Comparison of ENCODE assay signal across 26 cellular contexts in the genomic region with DNA sequence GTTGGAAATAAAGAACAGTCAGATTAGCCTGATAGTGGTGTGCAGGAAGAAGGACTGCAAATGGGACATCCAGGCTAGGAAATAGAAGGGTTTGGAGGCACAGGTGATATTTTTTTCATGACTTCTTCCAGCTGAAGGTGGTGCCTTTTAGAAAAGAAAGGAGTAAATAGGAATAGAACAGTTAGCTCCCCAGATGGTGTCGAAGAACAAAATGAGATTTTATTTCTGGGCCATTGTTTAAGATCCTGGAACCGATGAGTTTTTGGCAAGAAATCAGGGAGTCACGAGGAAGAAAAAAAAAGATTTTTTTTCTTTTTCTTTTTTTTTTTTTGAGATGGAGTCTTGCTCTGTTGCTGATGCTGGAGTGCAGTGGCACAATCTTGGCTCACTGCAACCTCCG. TPM values are rescaled to one million over a fixed set of nuclear protein-coding genes. Genes with fewer than 3 reads are reported as not detected.
"Had no signal": no experiment of that assay in that cellular context is flagged by ENCODE, and none has a peak within 500 bp of the region (broad histone marks: within the 10 kb centered on the region; RNA-seq: fewer than 3 reads in every experiment).

No MANE protein-coding gene starts in this region.

- H3K9me3 Mint-ChIP-seq: endodermal cell; immature natural killer cell; stimulated activated effector memory CD8-positive, alpha-beta T cell treated with anti-CD3 and anti-CD28 coated beads, Interleukin-12 subunit alpha, Interleukin-12 subunit beta, amount 100 ng/mL, for 72 hours; type B pancreatic cell had no signal

- H3K27ac Mint-ChIP-seq: endodermal cell; stimulated activated effector memory CD8-positive, alpha-beta T cell treated with anti-CD3 and anti-CD28 coated beads, Interleukin-12 subunit alpha, Interleukin-12 subunit beta, amount 100 ng/mL, for 72 hours; type B pancreatic cell had no signal

- H3K27me3 ChIP-seq: esophagus muscularis mucosa, foreskin keratinocyte, heart right ventricle, sigmoid colon, stomach, testis, tibial artery had no signal

- ATAC-seq: foreskin keratinocyte; naive thymus-derived CD8-positive, alpha-beta T cell; right cardiac atrium; stimulated activated effector memory CD8-positive, alpha-beta T cell treated with anti-CD3 and anti-CD28 coated beads, Interleukin-12 subunit alpha, Interleukin-12 subunit beta, amount 100 ng/mL, for 72 hours had no signal

- H3K4me3 ChIP-seq: esophagus muscularis mucosa, heart right ventricle, prostate gland, sigmoid colon, stomach, testis, tibial artery had no signal

- H3K9me3 ChIP-seq: esophagus muscularis mucosa, heart right ventricle, prostate gland, sigmoid colon, stomach, testis, tibial artery had no signal

- H3K27ac ChIP-seq: foreskin keratinocyte, prostate gland, sigmoid colon, stomach, testis, tibial artery had no signal

- H3K4me1 ChIP-seq: foreskin keratinocyte, prostate gland, sigmoid colon, stomach, testis, tibial artery had no signal

- H3K4me3 Mint-ChIP-seq: endodermal cell; immature natural killer cell; naive thymus-derived CD8-positive, alpha-beta T cell; nephron progenitor cell; stimulated activated effector memory CD8-positive, alpha-beta T cell treated with anti-CD3 and anti-CD28 coated beads, Interleukin-12 subunit alpha, Interleukin-12 subunit beta, amount 100 ng/mL, for 72 hours; type B pancreatic cell had no signal

- H3K36me3 ChIP-seq: prostate gland, sigmoid colon, tibial artery had no signal

- DNase-seq: effector CD8-positive, alpha-beta T cell; endodermal cell; foreskin keratinocyte; glutamatergic neuron; heart right ventricle; hippocampal formation; immature natural killer cell; islet precursor cell; kidney glomerular epithelial cell; mammary epithelial cell; naive thymus-derived CD8-positive, alpha-beta T cell; nephron progenitor cell; nucleus accumbens; right cardiac atrium; sigmoid colon; stimulated activated CD4-positive, alpha-beta T cell treated with anti-CD3 and anti-CD28 coated beads, Interleukin-2, amount 100 ng/mL, for 24 hours; stimulated activated CD4-positive, alpha-beta T cell treated with anti-CD3 and anti-CD28 coated beads, Interleukin-4, amount 100 ng/mL, for 24 hours; stimulated activated naive CD4-positive, alpha-beta T cell treated with Interleukin-2 at 50 U/mL for 16 hours; stomach; substantia nigra; testis; tibial artery had no signal

- H3K27me3 Mint-ChIP-seq: naive thymus-derived CD8-positive, alpha-beta T cell; type B pancreatic cell had no signal

RNA-seq across cellular contexts. Expression of a gene that starts 33.3 kb away (rescaled TPM):
- total RNA-seq: naive thymus-derived CD8-positive, alpha-beta T cell had no signal
